ENCODE assay signal across 24 cellular contexts in genomic region chr11:1181858-1182535, GRCh38. TPM values are rescaled to one million over a fixed set of nuclear protein-coding genes. Genes with fewer than 3 reads are reported as not detected.
"Had no signal": no experiment of that assay in that cellular context is flagged by ENCODE, and none has a peak within 500 bp of the region (broad histone marks: within the 10 kb centered on the region; RNA-seq: fewer than 3 reads in every experiment).

No MANE protein-coding gene starts in this region.

- H3K27me3 ChIP-seq: gastrocnemius medialis, pancreas had no signal

- H3K27ac Mint-ChIP-seq: activated CD4-positive, alpha-beta T cell treated with anti-CD3 and anti-CD28 coated beads, Interleukin-2, amount 10 ng/mL, durations not matched to agents 7 days and 5 days; activated CD8-positive, alpha-beta T cell treated with anti-CD3 and anti-CD28 coated beads, Interleukin-2, amount 10 ng/mL, durations not matched to agents 7 days and 5 days; activated naive CD4-positive, alpha-beta T cell treated with anti-CD3 and anti-CD28 coated beads, Interleukin-2, amount 10 ng/mL, durations not matched to agents 7 days and 5 days; dendritic cell treated with granulocyte-macrophage colony-stimulating factor and Interleukin-4, amounts not matched to agents 40 ng/mL and 50 ng/mL, for 4 days; immature natural killer cell; naive B cell had no signal

- FAIRE-seq: pancreas had no signal

- H3K4me3 ChIP-seq: gastrocnemius medialis, mucosa of descending colon, pancreas, sigmoid colon, spleen, thoracic aorta had no signal

- H3K9me3 Mint-ChIP-seq: activated CD4-positive, alpha-beta T cell treated with anti-CD3 and anti-CD28 coated beads, Interleukin-2, amount 10 ng/mL, durations not matched to agents 7 days and 5 days; activated naive CD4-positive, alpha-beta T cell treated with anti-CD3 and anti-CD28 coated beads, Interleukin-2, amount 10 ng/mL, durations not matched to agents 7 days and 5 days; dendritic cell treated with granulocyte-macrophage colony-stimulating factor and Interleukin-4, amounts not matched to agents 40 ng/mL and 50 ng/mL, for 4 days; immature natural killer cell had no signal

- ATAC-seq: activated CD4-positive, CD25-positive, alpha-beta regulatory T cell treated with anti-CD3 and anti-CD28 coated beads, Interleukin-2, amount 50 U/mL, for 24 hours; activated CD8-positive, alpha-beta T cell treated with anti-CD3 and anti-CD28 coated beads, Interleukin-2, amount 10 ng/mL, durations not matched to agents 7 days and 5 days; esophagus mucosa; gastrocnemius medialis; mucosa of descending colon; pancreas had no signal

- DNase-seq: activated CD4-positive, alpha-beta T cell treated with anti-CD3 and anti-CD28 coated beads, Interleukin-2, amount 10 ng/mL, durations not matched to agents 7 days and 5 days; activated CD8-positive, alpha-beta T cell treated with anti-CD3 and anti-CD28 coated beads, Interleukin-2, amount 10 ng/mL, durations not matched to agents 7 days and 5 days; activated effector memory CD4-positive, alpha-beta T cell treated with Interleukin-2 at 50 U/mL for 16 hours; activated naive CD4-positive, alpha-beta T cell treated with anti-CD3 and anti-CD28 coated beads, Interleukin-2, amount 10 ng/mL, durations not matched to agents 7 days and 5 days; activated T-cell treated with anti-CD3 and anti-CD28 coated beads, Interleukin-2, amount 50 U/mL, for 48 hours; effector CD8-positive, alpha-beta T cell; gastrocnemius medialis; head of caudate nucleus; immature natural killer cell; mesenchymal stem cell; naive B cell; sigmoid colon; spleen; T1000 had no signal

- H3K36me3 Mint-ChIP-seq: activated naive CD4-positive, alpha-beta T cell treated with anti-CD3 and anti-CD28 coated beads, Interleukin-2, amount 10 ng/mL, durations not matched to agents 7 days and 5 days; immature natural killer cell; naive B cell had no signal

- H3K27ac ChIP-seq: gastrocnemius medialis, pancreas, sigmoid colon, spleen, thoracic aorta had no signal

- H3K36me3 ChIP-seq: gastrocnemius medialis, pancreas, sigmoid colon, spleen, thoracic aorta had no signal

- H3K9me3 ChIP-seq: gastrocnemius medialis, mucosa of descending colon, pancreas, sigmoid colon, spleen, thoracic aorta had no signal

- H3K4me1 ChIP-seq: gastrocnemius medialis, pancreas, sigmoid colon, spleen had no signal

- H3K4me3 Mint-ChIP-seq: activated CD4-positive, alpha-beta T cell treated with anti-CD3 and anti-CD28 coated beads, Interleukin-2, amount 10 ng/mL, durations not matched to agents 7 days and 5 days; activated CD8-positive, alpha-beta T cell treated with anti-CD3 and anti-CD28 coated beads, Interleukin-2, amount 10 ng/mL, durations not matched to agents 7 days and 5 days; activated naive CD4-positive, alpha-beta T cell treated with anti-CD3 and anti-CD28 coated beads, Interleukin-2, amount 10 ng/mL, durations not matched to agents 7 days and 5 days; dendritic cell treated with granulocyte-macrophage colony-stimulating factor and Interleukin-4, amounts not matched to agents 40 ng/mL and 50 ng/mL, for 4 days; immature natural killer cell had no signal

- H3K27me3 Mint-ChIP-seq: activated CD4-positive, alpha-beta T cell treated with anti-CD3 and anti-CD28 coated beads, Interleukin-2, amount 10 ng/mL, durations not matched to agents 7 days and 5 days; activated naive CD4-positive, alpha-beta T cell treated with anti-CD3 and anti-CD28 coated beads, Interleukin-2, amount 10 ng/mL, durations not matched to agents 7 days and 5 days; dendritic cell treated with granulocyte-macrophage colony-stimulating factor and Interleukin-4, amounts not matched to agents 40 ng/mL and 50 ng/mL, for 4 days; naive B cell had no signal

- H3K4me1 Mint-ChIP-seq: activated CD4-positive, alpha-beta T cell treated with anti-CD3 and anti-CD28 coated beads, Interleukin-2, amount 10 ng/mL, durations not matched to agents 7 days and 5 days; activated naive CD4-positive, alpha-beta T cell treated with anti-CD3 and anti-CD28 coated beads, Interleukin-2, amount 10 ng/mL, durations not matched to agents 7 days and 5 days; naive B cell had no signal

RNA-seq across cellular contexts. Expression of gene MUC5AC, which starts 24.2 kb away (rescaled TPM):
- total RNA-seq: activated CD4-positive, alpha-beta T cell treated with anti-CD3 and anti-CD28 coated beads, Interleukin-2, amount 10 ng/mL, durations not matched to agents 7 days and 5 days; activated CD8-positive, alpha-beta T cell treated with anti-CD3 and anti-CD28 coated beads, Interleukin-2, amount 10 ng/mL, durations not matched to agents 7 days and 5 days; chondrocyte; esophagus mucosa; gastrocnemius medialis; pulmonary artery endothelial cell; spleen; T-helper 1 cell treated with Interleukin-12 subunit alpha and Interleukin-12 subunit beta and Interleukin-4 antibody, amounts not matched to agents 30 ng/mL and 1 ng/mL, for 36 hours; ureter had no signal
- polyA plus RNA-seq: immature natural killer cell had no signal

RNA-seq across cellular contexts. Expression of gene MUC5B, which starts 40.9 kb away (rescaled TPM):
- total RNA-seq: activated CD4-positive, alpha-beta T cell treated with anti-CD3 and anti-CD28 coated beads, Interleukin-2, amount 10 ng/mL, durations not matched to agents 7 days and 5 days; activated CD8-positive, alpha-beta T cell treated with anti-CD3 and anti-CD28 coated beads, Interleukin-2, amount 10 ng/mL, durations not matched to agents 7 days and 5 days; chondrocyte; pulmonary artery endothelial cell; T-helper 1 cell treated with Interleukin-12 subunit alpha and Interleukin-12 subunit beta and Interleukin-4 antibody, amounts not matched to agents 30 ng/mL and 1 ng/mL, for 36 hours; thoracic aorta; ureter had no signal
- polyA plus RNA-seq: immature natural killer cell had no signal
